ENCODE assay signal across 28 cellular contexts in the genomic region with DNA sequence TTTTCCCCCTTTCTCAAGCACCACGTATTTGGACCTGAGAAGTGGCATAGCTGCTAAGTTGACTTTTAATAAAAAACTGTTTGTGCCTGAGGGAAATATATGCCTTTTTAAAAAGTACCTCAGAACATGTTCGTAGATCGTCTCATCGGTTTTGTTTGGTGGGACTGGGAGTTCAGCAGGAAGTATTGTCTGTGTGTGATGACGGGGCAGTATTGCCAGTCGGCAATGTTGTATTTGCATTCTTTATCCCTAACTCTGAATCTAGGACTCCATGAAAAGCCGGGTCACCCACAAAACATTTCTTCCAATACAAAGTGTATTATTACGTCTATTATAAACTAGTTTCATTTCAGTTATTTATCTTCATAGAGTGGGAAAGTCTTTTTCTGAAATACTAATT.
"Had no signal": no experiment of that assay in that cellular context is flagged by ENCODE, and none has a peak within 500 bp of the region (broad histone marks: within the 10 kb centered on the region; RNA-seq: fewer than 3 reads in every experiment).

No MANE protein-coding gene starts in this region.

- H3K4me3 ChIP-seq: left ventricle myocardium inferior, lung, ovary, skin epidermis, thoracic aorta had no signal

- H3K27me3 ChIP-seq: neutrophil, ovary had no signal

- H3K4me1 ChIP-seq: left ventricle myocardium inferior had no signal

- ATAC-seq: activated CD4-positive, alpha-beta T cell treated with anti-CD3 and anti-CD28 coated beads for 36 hours; activated CD8-positive, alpha-beta memory T cell treated with anti-CD3 and anti-CD28 coated beads, Interleukin-2, amount 10 ng/mL, durations not matched to agents 7 days and 5 days; activated CD8-positive, alpha-beta T cell treated with anti-CD3 and anti-CD28 coated beads, Interleukin-2, amount 10 ng/mL, durations not matched to agents 7 days and 5 days; activated naive CD8-positive, alpha-beta T cell treated with anti-CD3 and anti-CD28 coated beads, Interleukin-2, amount 50 U/mL, for 24 hours; effector memory CD8-positive, alpha-beta T cell; esophagus mucosa; sciatic nerve; stimulated activated naive CD8-positive, alpha-beta T cell treated with anti-CD3 and anti-CD28 coated beads, Interleukin-15, Interleukin-2, amounts not matched to agents 100 U/mL and 50 U/mL, for 24 hours; T-helper 17 cell had no signal

- FAIRE-seq: urothelium cell line had no signal

- H3K36me3 ChIP-seq: left ventricle myocardium inferior, neutrophil, ovary, thoracic aorta had no signal

- H3K9me3 ChIP-seq: left ventricle myocardium inferior, neutrophil, ovary, thoracic aorta had no signal

- DNase-seq: activated CD4-positive, alpha-beta T cell treated with anti-CD3 and anti-CD28 coated beads for 36 hours; activated CD4-positive, CD25-positive, alpha-beta regulatory T cell; activated CD8-positive, alpha-beta memory T cell treated with anti-CD3 and anti-CD28 coated beads, Interleukin-2, amount 10 ng/mL, durations not matched to agents 7 days and 5 days; activated CD8-positive, alpha-beta T cell treated with anti-CD3 and anti-CD28 coated beads, Interleukin-2, amount 10 ng/mL, durations not matched to agents 7 days and 5 days; activated naive CD8-positive, alpha-beta T cell treated with anti-CD3 and anti-CD28 coated beads, Interleukin-2, amount 50 U/mL, for 24 hours; activated T-cell treated with anti-CD3 and anti-CD28 coated beads, Interleukin-2, amount 50 U/mL, for 48 hours; amygdala; caudate nucleus; cortex of kidney; effector memory CD8-positive, alpha-beta T cell; foreskin fibroblast; hippocampal formation; kidney glomerular epithelial cell; left ventricle myocardium inferior; ovary; stimulated activated CD4-positive, alpha-beta T cell treated with anti-CD3 and anti-CD28 coated beads, Interleukin-12 subunit alpha, Interleukin-12 subunit beta, amount 100 ng/mL, for 4 hours; stimulated activated CD4-positive, alpha-beta T cell treated with anti-CD3 and anti-CD28 coated beads, Interleukin-4, amount 100 ng/mL, for 1 hour; stimulated activated naive CD8-positive, alpha-beta T cell treated with anti-CD3 and anti-CD28 coated beads, Interleukin-15, Interleukin-2, amounts not matched to agents 100 U/mL and 50 U/mL, for 24 hours; T-helper 17 cell; T1000; trophoblast cell had no signal

- H3K27ac ChIP-seq: left ventricle myocardium inferior, neutrophil, ovary, skin epidermis, thoracic aorta had no signal
